28 cellular contexts compared by ENCODE assay signal in genomic region chr14:103581206-103581605, GRCh38.
"Had no signal": no experiment of that assay in that cellular context is flagged by ENCODE, and none has a peak within 500 bp of the region (broad histone marks: within the 10 kb centered on the region; RNA-seq: fewer than 3 reads in every experiment).

No MANE protein-coding gene starts in this region.

- H3K4me3 ChIP-seq: coronary artery, gastroesophageal sphincter, heart left ventricle, hepatocyte, lung, mucosa of descending colon, pancreas, right lobe of liver, suprapubic skin, thyroid gland had no signal

- ATAC-seq: gastroesophageal sphincter; heart left ventricle; left lobe of liver; natural killer cell treated with Interleukin-12 subunit alpha and Interleukin-12 subunit beta and Interleukin-15 and Interleukin-18, amount 100 ng/mL, for 72 hours; stimulated activated naive CD8-positive, alpha-beta T cell treated with anti-CD3 and anti-CD28 coated beads, Interleukin-15, amount 100 ng/mL, for 72 hours had no signal

- DNase-seq: dermis blood vessel endothelial cell; effector memory CD4-positive, alpha-beta T cell; foreskin keratinocyte; heart left ventricle; kidney; mesenchymal stem cell; naive B cell; retina; right lobe of liver; small intestine; stimulated activated CD4-positive, alpha-beta T cell treated with anti-CD3 and anti-CD28 coated beads, Interleukin-1b, Interleukin-23, amount 100 ng/mL, for 48 hours; stimulated activated CD4-positive, alpha-beta T cell treated with anti-CD3 and anti-CD28 coated beads, Interleukin-4, amount 100 ng/mL, for 1 hour; stimulated activated CD8-positive, alpha-beta memory T cell treated with anti-CD3 and anti-CD28 coated beads, Interleukin-4, amount 100 ng/mL, for 48 hours; stimulated activated naive CD4-positive, alpha-beta T cell; stimulated activated naive CD8-positive, alpha-beta T cell treated with anti-CD3 and anti-CD28 coated beads, Interleukin-15, amount 100 ng/mL, for 72 hours; thyroid gland; trophoblast cell had no signal

- H3K27ac ChIP-seq: coronary artery, gastroesophageal sphincter, heart left ventricle, hepatocyte, neutrophil, pancreas, right lobe of liver, thyroid gland had no signal

- H3K9me3 ChIP-seq: gastroesophageal sphincter, heart left ventricle, mucosa of descending colon, neutrophil, pancreas, right lobe of liver, suprapubic skin, thyroid gland had no signal

- FAIRE-seq: endothelial cell of umbilical vein, kidney, pancreas, small intestine had no signal

- H3K27me3 ChIP-seq: foreskin keratinocyte, gastroesophageal sphincter, heart left ventricle, hepatocyte, neutrophil, pancreas, right lobe of liver, suprapubic skin, thyroid gland had no signal

- H3K4me1 ChIP-seq: pancreas had no signal
